In genomic region chr6:169961772-169962561, GRCh38 we compare ENCODE assay signal across 9 cellular contexts.
DNase-seq lines count a peak whose midpoint lies in the region; ATAC-seq and TF ChIP-seq lines count a peak whose summit lies in the region.
"Had no signal": no experiment of that assay in that cellular context is flagged by ENCODE, and none has a peak within 500 bp of the region (broad histone marks: within the 10 kb centered on the region; RNA-seq: fewer than 3 reads in every experiment).

No MANE protein-coding gene starts in this region.

- H3K27me3 ChIP-seq in lower lobe of right lung (ENCODE audit: low read depth) = peaks cover 31% of the 10 kb centered on the region

- H3K9me3 ChIP-seq in T-helper 17 cell (ENCODE audit: control insufficient read depth, low read length, poor library complexity, severe bottlenecking) (no peaks in the 10 kb centered on the region), lower lobe of right lung (no peaks in the 10 kb centered on the region)

- intact Hi-C loops in lower lobe of right lung (cut with DNase I) = no loop called here

- TF ChIP-seq CTCF in coronary artery (IDR thresholded peaks at IDR 0.05) = no peak
- TF ChIP-seq CTCF in lower lobe of right lung (IDR thresholded peaks at IDR 0.05) = peak; percentile 53

- peak overlapping the region; percentile 57 for H3K4me3 Mint-ChIP-seq in T-helper 17 cell
- peak overlapping the region; percentile 66 for H3K4me3 Mint-ChIP-seq in stimulated activated naive CD8-positive, alpha-beta T cell treated with anti-CD3 and anti-CD28 coated beads, Interleukin-15, Interleukin-2, amounts not matched to agents 100 ng/mL and 50 ng/mL, for 24 hours

- H3K4me1 ChIP-seq in lower lobe of right lung = peaks cover 20% of the 10 kb centered on the region

- H3K36me3 ChIP-seq in lower lobe of right lung = no peaks in the 10 kb centered on the region

- H3K27me3 Mint-ChIP-seq in T-helper 17 cell = peaks cover 52% of the 10 kb centered on the region
- H3K27me3 Mint-ChIP-seq in stimulated activated naive CD8-positive, alpha-beta T cell treated with anti-CD3 and anti-CD28 coated beads, Interleukin-15, Interleukin-2, amounts not matched to agents 100 ng/mL and 50 ng/mL, for 24 hours = peaks cover 2% of the 10 kb centered on the region

- peak overlapping the region in 1 of 2 donors; percentile 16 for H3K27ac ChIP-seq in coronary artery
- peak overlapping the region; percentile 64 for H3K27ac ChIP-seq in lower lobe of right lung
- H3K27ac ChIP-seq: epithelial cell of prostate had no signal

- no peaks in the 10 kb centered on the region for H3K9me3 Mint-ChIP-seq in stimulated activated naive CD8-positive, alpha-beta T cell treated with anti-CD3 and anti-CD28 coated beads, Interleukin-15, Interleukin-2, amounts not matched to agents 100 ng/mL and 50 ng/mL, for 24 hours

- peak overlapping the region; percentile 70 for H3K4me3 ChIP-seq in coronary artery
- peak overlapping the region; percentile 48 for H3K4me3 ChIP-seq in lower lobe of right lung

- ATAC-seq in T-helper 17 cell (peak; percentile 36), lower lobe of right lung (peak; percentile 58 to 59), GM19351 (IDR thresholded peaks at IDR 0.05; ENCODE audit: unreplicated experiment) (no peak)

- no peak overlapping the region for H3K27ac Mint-ChIP-seq in T-helper 17 cell
- H3K27ac Mint-ChIP-seq in stimulated activated naive CD8-positive, alpha-beta T cell treated with anti-CD3 and anti-CD28 coated beads, Interleukin-15, Interleukin-2, amounts not matched to agents 100 ng/mL and 50 ng/mL, for 24 hours = peak overlapping the region; percentile 68

- peaks cover 3% of the 10 kb centered on the region for H3K36me3 Mint-ChIP-seq in T-helper 17 cell (ENCODE audit: low read depth)
- H3K36me3 Mint-ChIP-seq in stimulated activated naive CD8-positive, alpha-beta T cell treated with anti-CD3 and anti-CD28 coated beads, Interleukin-15, Interleukin-2, amounts not matched to agents 100 ng/mL and 50 ng/mL, for 24 hours (ENCODE audit: low read depth) = no peaks in the 10 kb centered on the region

- DNase-seq in T-helper 17 cell (peak in 1 of 3 donors; percentile 6), coronary artery (ENCODE audit: low spot score) (peak; percentile 70), lower lobe of right lung (peak; percentile 44), medulla oblongata (ENCODE audit: extremely low spot score) (no peak), AG08396 (ENCODE audit: low spot score) (no peak), DMS 273 (lab: John Stamatoyannopoulos, UW; ENCODE audit: unreplicated experiment) (no peak)

- H3K4me1 Mint-ChIP-seq in T-helper 17 cell = peaks cover 8% of the 10 kb centered on the region
- H3K4me1 Mint-ChIP-seq in stimulated activated naive CD8-positive, alpha-beta T cell treated with anti-CD3 and anti-CD28 coated beads, Interleukin-15, Interleukin-2, amounts not matched to agents 100 ng/mL and 50 ng/mL, for 24 hours (ENCODE audit: low read depth) = peaks cover 25% of the 10 kb centered on the region

Comparison
In these comparisons a context has a peak if more than half of its experiments do, and no peak if none do; other contexts are left out.
1. DNase-seq: peak in coronary artery (single experiment) and lower lobe of right lung (single experiment); none in medulla oblongata (single experiment), AG08396 (single experiment) and DMS 273 (single experiment).